In the genomic region with DNA sequence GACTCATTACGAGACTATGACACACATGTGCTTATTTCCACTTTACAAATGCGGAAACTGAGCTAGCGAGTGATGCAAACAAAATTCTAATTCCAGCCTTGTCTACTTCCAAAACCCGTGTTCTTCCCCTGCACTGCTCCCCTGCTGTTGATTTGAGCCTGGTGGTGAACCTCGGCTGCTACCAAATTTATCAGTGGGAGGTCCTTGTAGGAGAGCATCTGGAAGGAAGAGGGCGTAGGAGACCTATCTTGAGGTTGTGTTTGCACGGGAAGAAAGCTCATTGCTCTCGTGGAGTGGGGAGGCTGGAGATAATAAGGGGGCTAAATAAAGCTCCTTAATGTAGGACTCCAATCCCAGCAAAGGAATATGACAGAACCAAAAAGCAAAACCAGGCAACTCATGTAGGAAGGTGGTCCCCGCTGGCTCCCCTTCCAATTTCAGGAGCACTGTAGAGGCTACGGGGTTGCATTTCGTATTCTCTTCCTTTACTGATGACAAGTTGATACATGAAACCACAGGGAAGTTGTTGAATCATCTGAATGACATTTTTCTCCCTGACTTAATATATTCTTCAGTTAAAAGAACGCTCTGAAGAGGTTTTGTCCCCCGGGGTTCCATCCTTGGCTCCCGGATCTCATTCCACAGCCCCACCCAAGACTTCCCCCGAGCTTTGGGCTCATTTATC, we compare ENCODE assay signal across 15 cellular contexts. TPM values are rescaled to one million over a fixed set of nuclear protein-coding genes. Genes with fewer than 3 reads are reported as not detected.
"Had no signal": no experiment of that assay in that cellular context is flagged by ENCODE, and none has a peak within 500 bp of the region (broad histone marks: within the 10 kb centered on the region; RNA-seq: fewer than 3 reads in every experiment).

No MANE protein-coding gene starts in this region.

- H3K4me3 Mint-ChIP-seq: activated CD4-positive, alpha-beta T cell treated with anti-CD3 and anti-CD28 coated beads for 36 hours; activated CD8-positive, alpha-beta T cell treated with anti-CD3 and anti-CD28 coated beads, Interleukin-2, amount 10 ng/mL, durations not matched to agents 7 days and 5 days; T-helper 2 cell treated with Interferon-gamma antibody and Interleukin-4, amounts not matched to agents 5 μg/mL and 100 μg/mL, for 36 hours had no signal

- H3K36me3 ChIP-seq: heart left ventricle, left ventricle myocardium inferior had no signal

- H3K4me3 ChIP-seq: heart left ventricle, left ventricle myocardium inferior had no signal

- H3K27ac ChIP-seq: heart left ventricle, left ventricle myocardium inferior had no signal

- DNase-seq: activated CD4-positive, alpha-beta T cell treated with anti-CD3 and anti-CD28 coated beads for 36 hours; activated CD8-positive, alpha-beta T cell treated with anti-CD3 and anti-CD28 coated beads, Interleukin-2, amount 10 ng/mL, durations not matched to agents 7 days and 5 days; activated naive CD4-positive, alpha-beta T cell treated with Interleukin-2 at 50 U/mL for 16 hours; cortex of kidney; effector memory CD4-positive, alpha-beta T cell; erythroblast; foreskin fibroblast; heart left ventricle; left ventricle myocardium inferior; mesenchymal stem cell; stimulated activated CD4-positive, alpha-beta T cell treated with anti-CD3 and anti-CD28 coated beads, Interleukin-12 subunit alpha, Interleukin-12 subunit beta, amount 100 ng/mL, for 4 hours; stimulated activated naive CD4-positive, alpha-beta T cell treated with Interleukin-2 at 50 U/mL for 16 hours; SW 1271 had no signal

- H3K4me1 ChIP-seq: heart left ventricle, left ventricle myocardium inferior had no signal

- ATAC-seq: activated CD4-positive, alpha-beta T cell treated with anti-CD3 and anti-CD28 coated beads for 36 hours; activated CD8-positive, alpha-beta T cell treated with anti-CD3 and anti-CD28 coated beads, Interleukin-2, amount 10 ng/mL, durations not matched to agents 7 days and 5 days; heart left ventricle had no signal

- H3K27ac Mint-ChIP-seq: activated CD4-positive, alpha-beta T cell treated with anti-CD3 and anti-CD28 coated beads for 36 hours; activated CD8-positive, alpha-beta T cell treated with anti-CD3 and anti-CD28 coated beads, Interleukin-2, amount 10 ng/mL, durations not matched to agents 7 days and 5 days; T-helper 2 cell treated with Interferon-gamma antibody and Interleukin-4, amounts not matched to agents 5 μg/mL and 100 μg/mL, for 36 hours had no signal

RNA-seq across cellular contexts. Expression of gene FZD10, which starts 52.6 kb away (rescaled TPM):
- total RNA-seq: activated CD4-positive, alpha-beta T cell treated with anti-CD3 and anti-CD28 coated beads for 36 hours; activated CD8-positive, alpha-beta T cell treated with anti-CD3 and anti-CD28 coated beads, Interleukin-2, amount 10 ng/mL, durations not matched to agents 7 days and 5 days; osteoblast had no signal
